6 cellular contexts compared by ENCODE assay signal in genomic region chr14:103521438-103521961, GRCh38.
DNase-seq lines count a peak whose midpoint lies in the region; ATAC-seq lines count a peak whose summit lies in the region.

No MANE protein-coding gene starts in this region.

- H3K4me1 ChIP-seq in adipocyte (ENCODE audit: control insufficient read depth, insufficient read depth, low read length) (peaks cover 34% of the 10 kb centered on the region), mucosa of rectum (ENCODE audit: control insufficient read depth in 2 of 2, insufficient read depth in 2 of 2, low read length in 2 of 2) (peaks cover 50 to 63% of the 10 kb centered on the region in 2 donors)

- H3K27ac ChIP-seq in mucosa of rectum (ENCODE audit: low read depth in 2 of 2, low read length in 2 of 2), result peak overlapping the region; percentile 80 to 91

- H3K9me3 ChIP-seq in adipocyte (ENCODE audit: control insufficient read depth, low read length) (no peaks in the 10 kb centered on the region), mucosa of rectum (ENCODE audit: control insufficient read depth in 2 of 2, low read length in 2 of 2) (no peaks in the 10 kb centered on the region)

- H3K27me3 ChIP-seq in adipocyte (replicated peaks; ENCODE audit: control insufficient read depth, insufficient read depth, low read length), result no peaks in the 10 kb centered on the region
- H3K27me3 ChIP-seq in mucosa of rectum (ENCODE audit: control insufficient read depth in 2 of 2, insufficient read depth in 2 of 2, low read length in 2 of 2), result no peaks in the 10 kb centered on the region

- DNase-seq in adipocyte (ENCODE audit: low read depth) (peak; percentile 58), GDM1 (lab: John Stamatoyannopoulos, UW) (no peak), HuH-7.5 (ENCODE audit: low spot score) (no peak)

- peaks cover 7% of the 10 kb centered on the region for H3K36me3 ChIP-seq in adipocyte (ENCODE audit: control insufficient read depth, insufficient read depth, low read length, severe bottlenecking)
- peaks cover 14 to 16% of the 10 kb centered on the region in 2 donors for H3K36me3 ChIP-seq in mucosa of rectum (ENCODE audit: control insufficient read depth in 2 of 2, insufficient read depth in 2 of 2, low read length in 2 of 2)

- peak overlapping the region; percentile 82 for H3K9ac ChIP-seq in adipocyte (ENCODE audit: low read length)
- H3K9ac ChIP-seq in mucosa of rectum (ENCODE audit: low read depth in 1 of 2, low read length in 2 of 2), result peak overlapping the region; percentile 52 to 92

- peak; percentile 7 for ATAC-seq in GM21390 (IDR thresholded peaks at IDR 0.05; ENCODE audit: unreplicated experiment)
- ATAC-seq in HG02884 (IDR thresholded peaks at IDR 0.05; ENCODE audit: unreplicated experiment), result no peak

- peak overlapping the region; percentile 86 for H3K4me3 ChIP-seq in adipocyte (ENCODE audit: low read length)
- peak overlapping the region; percentile 81 to 86 for H3K4me3 ChIP-seq in mucosa of rectum (ENCODE audit: low read length in 2 of 2)
